ENCODE assay signal across 32 cellular contexts in the genomic region with DNA sequence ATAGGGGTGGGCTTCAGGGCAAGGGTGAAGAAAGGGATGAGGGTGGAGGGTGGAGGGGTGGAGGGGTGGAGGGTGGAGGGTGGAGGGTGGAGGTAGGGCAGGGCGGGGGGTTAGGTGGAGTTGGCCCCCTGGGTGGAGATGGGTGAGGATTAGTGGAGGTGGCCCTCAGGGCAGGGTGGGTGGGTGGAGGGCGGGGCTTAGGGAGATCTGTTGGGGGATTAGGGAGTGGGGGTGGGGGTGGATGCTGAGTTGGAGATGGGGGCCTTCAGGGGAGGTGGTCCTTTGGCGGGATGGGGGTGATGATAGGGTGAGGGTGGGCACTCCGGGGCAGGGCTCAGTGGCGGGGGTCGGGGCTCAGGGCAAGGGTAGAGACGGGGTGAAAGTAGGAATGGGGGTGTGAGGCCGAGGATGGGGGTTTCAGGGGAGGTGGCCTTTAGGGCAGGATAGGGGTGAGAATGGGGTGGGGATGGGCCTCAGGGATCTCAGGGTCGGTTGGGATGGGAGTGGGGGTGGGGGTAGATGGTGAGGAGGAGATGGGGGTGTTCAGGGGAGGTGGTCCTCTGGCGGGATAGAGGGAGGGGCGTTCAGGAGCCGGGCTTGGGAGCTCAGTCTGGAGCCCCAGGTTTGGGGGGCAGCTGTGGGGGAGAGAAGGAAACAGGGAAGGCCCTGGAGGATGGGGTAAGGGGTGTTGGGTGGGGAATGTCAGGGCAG. TPM values are rescaled to one million over a fixed set of nuclear protein-coding genes. Genes with fewer than 3 reads are reported as not detected.
"Had no signal": no experiment of that assay in that cellular context is flagged by ENCODE, and none has a peak within 500 bp of the region (broad histone marks: within the 10 kb centered on the region; RNA-seq: fewer than 3 reads in every experiment).

No MANE protein-coding gene starts in this region.

- H3K4me3 Mint-ChIP-seq: activated naive CD8-positive, alpha-beta T cell treated with anti-CD3 and anti-CD28 coated beads for 36 hours; activated T-cell treated with anti-CD3 and anti-CD28 coated beads, Interleukin-2, amount 50 U/mL, for 72 hours; natural killer cell; neural progenitor cell; stimulated activated effector memory CD8-positive, alpha-beta T cell treated with anti-CD3 and anti-CD28 coated beads, Interleukin-12 subunit alpha, Interleukin-12 subunit beta, amount 100 ng/mL, for 72 hours; T-helper 2 cell treated with Interferon-gamma antibody and Interleukin-4, amounts not matched to agents 5 μg/mL and 100 μg/mL, for 36 hours had no signal

- H3K4me1 ChIP-seq: adrenal gland, body of pancreas, colonic mucosa, gastrocnemius medialis, left lung, lower lobe of right lung, tibial artery, upper lobe of right lung had no signal

- H3K36me3 ChIP-seq: adrenal gland, colonic mucosa, gastrocnemius medialis, left lung, lower lobe of right lung, neural progenitor cell, suprapubic skin, tibial artery, upper lobe of right lung had no signal

- H3K4me1 Mint-ChIP-seq: activated naive CD8-positive, alpha-beta T cell treated with anti-CD3 and anti-CD28 coated beads for 36 hours; natural killer cell; stimulated activated effector memory CD8-positive, alpha-beta T cell treated with anti-CD3 and anti-CD28 coated beads, Interleukin-12 subunit alpha, Interleukin-12 subunit beta, amount 100 ng/mL, for 72 hours had no signal

- H3K9me3 ChIP-seq: adrenal gland, body of pancreas, colonic mucosa, gastrocnemius medialis, lower lobe of right lung, suprapubic skin, upper lobe of right lung had no signal

- H3K36me3 Mint-ChIP-seq: activated naive CD8-positive, alpha-beta T cell treated with anti-CD3 and anti-CD28 coated beads for 36 hours; natural killer cell; neural progenitor cell; stimulated activated effector memory CD8-positive, alpha-beta T cell treated with anti-CD3 and anti-CD28 coated beads, Interleukin-12 subunit alpha, Interleukin-12 subunit beta, amount 100 ng/mL, for 72 hours had no signal

- H3K4me3 ChIP-seq: adrenal gland, body of pancreas, colonic mucosa, dorsolateral prefrontal cortex, gastrocnemius medialis, left lung, lower lobe of right lung, suprapubic skin, tibial artery, upper lobe of right lung had no signal

- H3K27me3 ChIP-seq: adrenal gland, body of pancreas, colonic mucosa, neural progenitor cell, suprapubic skin, upper lobe of right lung had no signal

- ATAC-seq: activated T-cell treated with anti-CD3 and anti-CD28 coated beads, Interleukin-2, amount 50 U/mL, for 72 hours; gastrocnemius medialis; left lung; natural killer cell; stimulated activated effector memory CD8-positive, alpha-beta T cell treated with anti-CD3 and anti-CD28 coated beads, Interleukin-12 subunit alpha, Interleukin-12 subunit beta, amount 100 ng/mL, for 72 hours; upper lobe of right lung had no signal

- H3K9me3 Mint-ChIP-seq: activated naive CD8-positive, alpha-beta T cell treated with anti-CD3 and anti-CD28 coated beads for 36 hours; activated T-cell treated with anti-CD3 and anti-CD28 coated beads, Interleukin-2, amount 50 U/mL, for 72 hours; natural killer cell; stimulated activated effector memory CD8-positive, alpha-beta T cell treated with anti-CD3 and anti-CD28 coated beads, Interleukin-12 subunit alpha, Interleukin-12 subunit beta, amount 100 ng/mL, for 72 hours; T-helper 2 cell treated with Interferon-gamma antibody and Interleukin-4, amounts not matched to agents 5 μg/mL and 100 μg/mL, for 36 hours had no signal

- DNase-seq: activated CD4-positive, alpha-beta T cell treated with anti-CD3 and anti-CD28 coated beads for 4 hours; activated CD4-positive, alpha-beta T cell treated with anti-CD3 and anti-CD28 coated beads, Interleukin-2, amount 50 U/mL, for 4 hours; activated naive CD4-positive, alpha-beta T cell treated with Interleukin-2 at 50 U/mL for 16 hours; activated naive CD8-positive, alpha-beta T cell treated with anti-CD3 and anti-CD28 coated beads for 36 hours; activated T-cell treated with anti-CD3 and anti-CD28 coated beads for 4 hours; activated T-cell treated with anti-CD3 and anti-CD28 coated beads, Interleukin-2, amount 50 U/mL, for 72 hours; body of pancreas; colonic mucosa; effector memory CD4-positive, alpha-beta T cell; erythroblast; gastrocnemius medialis; kidney glomerular epithelial cell; lower lobe of right lung; mesenchymal stem cell; natural killer cell; stimulated activated CD4-positive, alpha-beta T cell treated with anti-CD3 and anti-CD28 coated beads, Interleukin-12 subunit alpha, Interleukin-12 subunit beta, amount 100 ng/mL, for 4 hours; stimulated activated CD4-positive, alpha-beta T cell treated with anti-CD3 and anti-CD28 coated beads, Interleukin-4, amount 100 ng/mL, for 24 hours; T-helper 1 cell; tibial artery; upper lobe of right lung had no signal

- H3K27ac ChIP-seq: adrenal gland, body of pancreas, colonic mucosa, dorsolateral prefrontal cortex, gastrocnemius medialis, left lung, lower lobe of right lung, suprapubic skin, tibial artery, upper lobe of right lung had no signal

- H3K27ac Mint-ChIP-seq: activated naive CD8-positive, alpha-beta T cell treated with anti-CD3 and anti-CD28 coated beads for 36 hours; activated T-cell treated with anti-CD3 and anti-CD28 coated beads, Interleukin-2, amount 50 U/mL, for 72 hours; natural killer cell; neural progenitor cell; stimulated activated effector memory CD8-positive, alpha-beta T cell treated with anti-CD3 and anti-CD28 coated beads, Interleukin-12 subunit alpha, Interleukin-12 subunit beta, amount 100 ng/mL, for 72 hours; T-helper 2 cell treated with Interferon-gamma antibody and Interleukin-4, amounts not matched to agents 5 μg/mL and 100 μg/mL, for 36 hours had no signal

- H3K27me3 Mint-ChIP-seq: activated naive CD8-positive, alpha-beta T cell treated with anti-CD3 and anti-CD28 coated beads for 36 hours had no signal

RNA-seq across cellular contexts. Expression of gene DNMT3L, which starts 0.8 kb away (rescaled TPM):
- total RNA-seq: activated naive CD8-positive, alpha-beta T cell treated with anti-CD3 and anti-CD28 coated beads for 36 hours; activated T-cell treated with anti-CD3 and anti-CD28 coated beads, Interleukin-2, amount 50 U/mL, for 72 hours; adrenal gland; aorta; body of pancreas; colonic mucosa; dorsolateral prefrontal cortex; gastrocnemius medialis; left lung; lower lobe of right lung; mononuclear cell; natural killer cell; omental fat pad; posterior vena cava; skeletal muscle tissue; suprapubic skin; upper lobe of right lung had no signal
- polyA plus RNA-seq: adrenal gland, aorta had no signal

RNA-seq across cellular contexts. Expression of gene AIRE, which starts 23.2 kb away (rescaled TPM):
- total RNA-seq: activated naive CD8-positive, alpha-beta T cell treated with anti-CD3 and anti-CD28 coated beads for 36 hours; activated T-cell treated with anti-CD3 and anti-CD28 coated beads, Interleukin-2, amount 50 U/mL, for 72 hours; gastrocnemius medialis; lower lobe of right lung; natural killer cell; posterior vena cava; skeletal muscle tissue; suprapubic skin; upper lobe of right lung had no signal
- polyA plus RNA-seq: aorta had no signal
